In the genomic region with DNA sequence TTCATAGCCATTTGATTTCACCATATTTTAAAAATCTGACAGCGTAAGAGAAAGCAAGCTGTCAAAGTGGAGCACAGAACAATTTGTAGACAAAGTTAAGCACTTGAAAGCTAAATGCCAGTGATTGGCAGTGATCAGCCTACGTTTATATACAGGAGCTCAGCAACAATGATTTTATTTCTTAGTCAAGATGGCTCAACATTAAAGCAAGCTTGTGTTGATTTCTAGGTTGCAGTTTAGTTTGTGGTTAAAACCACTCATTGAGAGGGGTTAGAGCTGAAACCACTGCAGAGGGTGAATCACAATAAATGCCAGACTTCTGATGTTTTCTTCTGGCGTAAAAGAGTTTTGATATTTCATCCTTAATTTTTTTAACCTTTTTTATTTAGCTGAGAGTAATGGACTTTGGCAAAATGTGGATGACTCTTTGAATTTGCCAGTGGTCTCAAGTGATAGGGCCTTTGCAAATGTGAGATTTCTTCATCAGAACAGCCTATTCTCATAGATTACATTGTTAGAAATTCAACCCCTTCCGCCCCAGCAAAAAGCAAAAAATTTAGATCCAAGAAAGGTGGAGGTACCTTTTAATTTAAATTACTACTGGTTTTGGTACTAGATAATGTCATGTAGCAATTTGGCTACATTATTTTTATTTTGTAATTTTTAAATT, we compare ENCODE assay signal across 9 cellular contexts.
DNase-seq lines count a peak whose midpoint lies in the region; ATAC-seq and TF ChIP-seq lines count a peak whose summit lies in the region.
"Had no signal": no experiment of that assay in that cellular context is flagged by ENCODE, and none has a peak within 500 bp of the region (broad histone marks: within the 10 kb centered on the region; RNA-seq: fewer than 3 reads in every experiment).

No MANE protein-coding gene starts in this region.

- peak; percentile 60 for ATAC-seq in GM19372 (IDR thresholded peaks at IDR 0.05; ENCODE audit: low read depth, unreplicated experiment)
- no peak for ATAC-seq in upper lobe of right lung

- no peak overlapping the region for H3K4me3 ChIP-seq in upper lobe of right lung

- H3K9me3 ChIP-seq in upper lobe of right lung, result no peaks in the 10 kb centered on the region

- no peaks in the 10 kb centered on the region for H3K27me3 ChIP-seq in upper lobe of right lung

- in situ Hi-C loops in SK-MEL-5 (cut with HindIII; ENCODE audit: low pct_unique_long_range_greater_than_20kb, low sequenced_read_pairs), result no loop called here

- H3K27ac ChIP-seq in upper lobe of right lung, result no peak overlapping the region

- intact Hi-C loops in upper lobe of right lung (cut with DNase I), result no loop called here

- no peaks in the 10 kb centered on the region for H3K4me1 ChIP-seq in upper lobe of right lung

- peak; percentile 11 for DNase-seq in Ammon's horn (ENCODE audit: low spot score)
- DNase-seq in SK-MEL-5 (ENCODE audit: low read depth, low spot score), result peak; percentile 24
- DNase-seq in fibroblast of the conjunctiva (ENCODE audit: low read depth), result peak; percentile 14
- no peak for DNase-seq in T1000 (lab: John Stamatoyannopoulos, UW)
- DNase-seq in hypothalamus (lab: John Stamatoyannopoulos, UW), result no peak
- DNase-seq in inferior parietal cortex (ENCODE audit: extremely low spot score), result no peak
- DNase-seq in upper lobe of right lung, result no peak
- DNase-seq: NCI-H1694 had no signal

- H3K36me3 ChIP-seq in upper lobe of right lung, result no peaks in the 10 kb centered on the region

- no peak for TF ChIP-seq CTCF in upper lobe of right lung (IDR thresholded peaks at IDR 0.05)

Comparison
In these comparisons a context has a peak if more than half of its experiments do, and no peak if none do; other contexts are left out.
1. DNase-seq: peak in Ammon's horn (single experiment), SK-MEL-5 (single experiment) and fibroblast of the conjunctiva (single experiment); none in T1000 (single experiment), hypothalamus (0 of 51), inferior parietal cortex (single experiment) and upper lobe of right lung (single experiment).